ENCODE assay signal across 9 cellular contexts in genomic region chr19:35715981-35716734, GRCh38. TPM values are rescaled to one million over a fixed set of nuclear protein-coding genes. Genes with fewer than 3 reads are reported as not detected.
A peak's percentile ranks its signal among the peaks of the same experiment; 100 is the strongest.
DNase-seq lines count a peak whose midpoint lies in the region; ATAC-seq, FAIRE-seq and TF ChIP-seq lines count a peak whose summit lies in the region.
"Had no signal": no experiment of that assay in that cellular context is flagged by ENCODE, and none has a peak within 500 bp of the region (broad histone marks: within the 10 kb centered on the region; RNA-seq: fewer than 3 reads in every experiment).

No MANE protein-coding gene starts in this region.

- no peak for TF ChIP-seq CTCF in astrocyte of the cerebellum (IDR thresholded peaks at IDR 0.05; ENCODE audit: low read depth, low read length, missing control alignments)

- H3K9me3 ChIP-seq in small intestine (ENCODE audit: control insufficient read depth, low read depth), result no peaks in the 10 kb centered on the region

- in situ Hi-C loops in astrocyte of the cerebellum (cut with HindIII; ENCODE audit: low sequenced_read_pairs), result no loop called here

- peaks cover 0 to 4% of the 10 kb centered on the region in 2 donors for H3K36me3 ChIP-seq in small intestine (ENCODE audit: control insufficient read depth in 2 of 2, insufficient read depth in 2 of 2, low read length in 2 of 2)

- peaks cover 51% of the 10 kb centered on the region for H3K36me3 Mint-ChIP-seq in activated CD4-positive, alpha-beta T cell treated with anti-CD3 and anti-CD28 coated beads, Interleukin-2, amount 10 ng/mL, durations not matched to agents 24 days and 14 days (ENCODE audit: low read depth)

- peak; percentile 78 for DNase-seq in activated CD4-positive, alpha-beta T cell treated with anti-CD3 and anti-CD28 coated beads, Interleukin-2, amount 10 ng/mL, durations not matched to agents 24 days and 14 days
- DNase-seq in activated CD4-positive, alpha-beta T cell treated with anti-CD3 and anti-CD28 coated beads for 48 hours, result no peak
- peak; percentile 14 for DNase-seq in NCI-H1105 (lab: John Stamatoyannopoulos, UW)
- no peak for DNase-seq in astrocyte of the cerebellum (ENCODE audit: low read depth)
- DNase-seq in iPS-NIHi11 (ENCODE audit: low spot score), result peak; percentile 75
- DNase-seq in small intestine, result peak; percentile 29
- DNase-seq in retina, result no peak

- H3K4me1 ChIP-seq in small intestine (ENCODE audit: control insufficient read depth in 2 of 2, insufficient read depth in 1 of 2, low read depth in 1 of 2, low read length in 1 of 2), result peaks cover 0 to 11% of the 10 kb centered on the region in 2 donors

- H3K27ac ChIP-seq in small intestine (ENCODE audit: low read depth in 1 of 2, low read length in 1 of 2), result peak overlapping the region; percentile 82 to 94

- H3K9me3 Mint-ChIP-seq in activated CD4-positive, alpha-beta T cell treated with anti-CD3 and anti-CD28 coated beads, Interleukin-2, amount 10 ng/mL, durations not matched to agents 24 days and 14 days, result no peaks in the 10 kb centered on the region

- H3K4me3 Mint-ChIP-seq in activated CD4-positive, alpha-beta T cell treated with anti-CD3 and anti-CD28 coated beads, Interleukin-2, amount 10 ng/mL, durations not matched to agents 24 days and 14 days, result peak overlapping the region; percentile 92

- intact Hi-C loops in activated CD4-positive, alpha-beta T cell treated with anti-CD3 and anti-CD28 coated beads, Interleukin-2, amount 10 ng/mL, durations not matched to agents 24 days and 14 days (cut with micrococcal nuclease), result loop anchor here (2.0 to 5.0 kb wide), 2 partner anchors 169 to 183 kb away; partner anchors contain the start of gene TMEM147

- H3K4me3 ChIP-seq in astrocyte of the cerebellum (ENCODE audit: low read depth, low read length) (peak overlapping the region; percentile 70), small intestine (ENCODE audit: low read depth in 1 of 2, low read length in 2 of 2) (peak overlapping the region; percentile 28 to 95)

- H3K27ac Mint-ChIP-seq in activated CD4-positive, alpha-beta T cell treated with anti-CD3 and anti-CD28 coated beads, Interleukin-2, amount 10 ng/mL, durations not matched to agents 24 days and 14 days, result peak overlapping the region; percentile 93

- peaks cover 51% of the 10 kb centered on the region for H3K4me1 Mint-ChIP-seq in activated CD4-positive, alpha-beta T cell treated with anti-CD3 and anti-CD28 coated beads, Interleukin-2, amount 10 ng/mL, durations not matched to agents 24 days and 14 days

- FAIRE-seq in small intestine (lab: Jason Lieb, UNC), result no peak

- 0 to 3% (median 2%) methylated on average over 40 to 48 of the region's 48 CpGs for WGBS in small intestine, 3 donors

- H3K27me3 Mint-ChIP-seq in activated CD4-positive, alpha-beta T cell treated with anti-CD3 and anti-CD28 coated beads, Interleukin-2, amount 10 ng/mL, durations not matched to agents 24 days and 14 days, result no peaks in the 10 kb centered on the region

- no peaks in the 10 kb centered on the region for H3K27me3 ChIP-seq in small intestine (ENCODE audit: control insufficient read depth in 2 of 2, insufficient read depth in 2 of 2, low read length in 2 of 2)

- no peak for ATAC-seq in GM18502 (IDR thresholded peaks at IDR 0.05; ENCODE audit: poor library complexity, unreplicated experiment)

RNA-seq across cellular contexts. Expression of gene KMT2B, which starts 1.6 kb away (rescaled TPM):
- 60.0 and 64.5 TPM in 2 replicates for total RNA-seq in activated CD4-positive, alpha-beta T cell treated with anti-CD3 and anti-CD28 coated beads, Interleukin-2, amount 10 ng/mL, durations not matched to agents 24 days and 14 days
- 10 to 100 TPM; 21.6 to 47.9 (median 21.6) TPM for polyA plus RNA-seq in small intestine

RNA-seq across cellular contexts. Expression of gene ZBTB32, which starts 11.8 kb away (rescaled TPM):
- total RNA-seq in activated CD4-positive, alpha-beta T cell treated with anti-CD3 and anti-CD28 coated beads, Interleukin-2, amount 10 ng/mL, durations not matched to agents 24 days and 14 days, result 140 and 142 TPM in 2 replicates
- under 1 TPM in 1 of 3 donors, not detected in 2; 0.22 TPM for polyA plus RNA-seq in small intestine
- total RNA-seq: dermis microvascular lymphatic vessel endothelial cell had no signal

RNA-seq across cellular contexts. Expression of gene IGFLR1, which starts 26.1 kb away (rescaled TPM):
- 62.4 and 75.2 TPM in 2 replicates for total RNA-seq in activated CD4-positive, alpha-beta T cell treated with anti-CD3 and anti-CD28 coated beads, Interleukin-2, amount 10 ng/mL, durations not matched to agents 24 days and 14 days
- 10 to 100 TPM; 11.0 to 17.8 (median 13.2) TPM for polyA plus RNA-seq in small intestine

RNA-seq across cellular contexts. Expression of gene U2AF1L4, which starts 29.1 kb away (rescaled TPM):
- total RNA-seq in activated CD4-positive, alpha-beta T cell treated with anti-CD3 and anti-CD28 coated beads, Interleukin-2, amount 10 ng/mL, durations not matched to agents 24 days and 14 days, result 26.9 and 28.2 TPM in 2 replicates
- polyA plus RNA-seq in small intestine, result 10 to 100 TPM; 14.6 to 99.7 (median 41.3) TPM

RNA-seq across cellular contexts. Expression of gene PSENEN, which starts 29.3 kb away (rescaled TPM):
- total RNA-seq in activated CD4-positive, alpha-beta T cell treated with anti-CD3 and anti-CD28 coated beads, Interleukin-2, amount 10 ng/mL, durations not matched to agents 24 days and 14 days, result 44.9 and 46.7 TPM in 2 replicates
- 10 to 100 TPM; 59.7 to 95.9 (median 73.2) TPM for polyA plus RNA-seq in small intestine

Comparison
In these comparisons a context has a peak if more than half of its experiments do, and no peak if none do; other contexts are left out.
1. DNase-seq: peak in activated CD4-positive, alpha-beta T cell treated with anti-CD3 and anti-CD28 coated beads, Interleukin-2, amount 10 ng/mL, durations not matched to agents 24 days and 14 days (single experiment), NCI-H1105 (single experiment), iPS-NIHi11 (single experiment) and small intestine (single experiment); none in activated CD4-positive, alpha-beta T cell treated with anti-CD3 and anti-CD28 coated beads for 48 hours (single experiment), astrocyte of the cerebellum (single experiment) and retina (single experiment).